11 cellular contexts compared by ENCODE assay signal in genomic region chr4:133618963-133619362, GRCh38.
"Had no signal": no experiment of that assay in that cellular context is flagged by ENCODE, and none has a peak within 500 bp of the region (broad histone marks: within the 10 kb centered on the region; RNA-seq: fewer than 3 reads in every experiment).

No MANE protein-coding gene starts in this region.

- H3K27ac ChIP-seq: cardiac muscle cell, colonic mucosa, gastroesophageal sphincter, pancreas, WERI-Rb-1 had no signal

- H3K27ac Mint-ChIP-seq: activated CD8-positive, alpha-beta T cell treated with anti-CD3 and anti-CD28 coated beads, Interleukin-2, amount 10 ng/mL, durations not matched to agents 7 days and 5 days had no signal

- H3K4me3 ChIP-seq: cardiac muscle cell, colonic mucosa, gastroesophageal sphincter, pancreas had no signal

- H3K9me3 Mint-ChIP-seq: neural crest cell had no signal

- FAIRE-seq: pancreas had no signal

- DNase-seq: activated CD4-positive, alpha-beta T cell treated with anti-CD3 and anti-CD28 coated beads for 4 hours; activated CD8-positive, alpha-beta memory T cell treated with anti-CD3 and anti-CD28 coated beads, Interleukin-2, amount 50 U/mL, for 48 hours; activated CD8-positive, alpha-beta T cell treated with anti-CD3 and anti-CD28 coated beads, Interleukin-2, amount 10 ng/mL, durations not matched to agents 7 days and 5 days; colonic mucosa; effector CD4-positive, alpha-beta T cell; islet precursor cell; pancreas; WERI-Rb-1 had no signal

- H3K4me3 Mint-ChIP-seq: activated CD8-positive, alpha-beta T cell treated with anti-CD3 and anti-CD28 coated beads, Interleukin-2, amount 10 ng/mL, durations not matched to agents 7 days and 5 days; neural crest cell had no signal

- ATAC-seq: activated CD8-positive, alpha-beta T cell treated with anti-CD3 and anti-CD28 coated beads, Interleukin-2, amount 10 ng/mL, durations not matched to agents 7 days and 5 days; gastroesophageal sphincter; pancreas had no signal

- H3K4me1 ChIP-seq: colonic mucosa, gastroesophageal sphincter had no signal

- H3K27me3 ChIP-seq: cardiac muscle cell, colonic mucosa, gastroesophageal sphincter, pancreas had no signal

- H3K9me3 ChIP-seq: colonic mucosa, gastroesophageal sphincter, pancreas had no signal

- H3K36me3 ChIP-seq: cardiac muscle cell, colonic mucosa, gastroesophageal sphincter, pancreas, WERI-Rb-1 had no signal
